8 cellular contexts compared by ENCODE assay signal in the genomic region with DNA sequence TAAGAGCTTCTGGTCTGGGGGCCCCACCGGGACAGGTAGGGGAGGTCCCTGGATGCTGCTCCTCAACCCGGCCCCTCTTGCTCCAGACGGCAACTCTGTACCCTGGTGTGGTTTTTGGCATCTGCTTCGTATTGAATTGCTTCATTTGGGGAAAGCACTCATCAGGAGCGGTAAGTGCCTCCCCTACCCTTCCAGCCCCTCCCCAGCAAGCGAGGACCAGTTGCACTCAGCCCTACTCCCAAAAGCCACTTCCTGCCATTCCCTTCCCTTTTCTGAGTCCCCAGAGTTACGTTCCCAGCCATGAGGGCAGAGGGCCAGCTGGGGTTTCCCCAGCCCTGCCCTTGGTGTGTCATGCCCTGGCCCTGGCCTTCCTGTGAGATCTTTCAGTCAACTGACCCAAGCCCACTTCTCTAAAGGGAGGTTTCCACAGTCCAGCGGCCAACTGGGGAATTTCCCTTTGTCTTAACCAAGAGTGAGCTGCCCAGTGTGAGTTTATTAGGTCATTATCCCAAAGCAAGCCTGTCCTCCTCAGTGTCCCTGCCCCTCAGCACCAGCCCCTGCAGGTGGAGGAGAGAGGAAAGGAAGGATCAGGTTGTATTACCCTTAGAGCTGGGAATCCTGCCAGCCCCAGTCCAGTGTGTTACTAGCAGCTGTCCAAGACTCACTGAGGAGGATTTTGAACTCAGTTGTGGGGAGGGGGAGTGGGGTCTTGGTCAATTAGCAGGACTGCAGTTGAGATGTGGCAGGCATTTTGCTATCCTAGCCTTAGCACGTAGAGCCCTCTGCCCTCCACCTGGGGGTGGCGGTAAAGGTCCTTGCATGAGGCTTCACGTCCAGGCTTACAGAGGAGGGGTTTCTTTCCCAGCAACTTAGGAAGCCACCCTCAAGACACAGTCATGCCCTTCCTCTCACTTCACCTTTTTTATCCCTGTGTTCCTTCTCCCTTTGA. TPM values are rescaled to one million over a fixed set of nuclear protein-coding genes. Genes with fewer than 3 reads are reported as not detected.
DNase-seq lines count a peak whose midpoint lies in the region; ATAC-seq and TF ChIP-seq lines count a peak whose summit lies in the region.

No MANE protein-coding gene starts in this region.

- CTCF ChIA-PET in PC-9 (lab: Charles Lee), result no interaction called here

- peak; percentile 94 for DNase-seq in DMS79 treated with DMSO at 0.1 percent for 48 hours (lab: John Stamatoyannopoulos, UW)
- peak in 1 of 2 experiments; percentile 68 for DNase-seq in PC-9
- peak in 41 of 58 donors; percentile 4 to 69 (median 30) for DNase-seq in anterior cingulate cortex (lab: John Stamatoyannopoulos, UW)
- DNase-seq in right cardiac atrium, result peak; percentile 94 to 95 (median 94)
- DNase-seq in putamen (ENCODE audit: low spot score), result peak; percentile 60

- no peak for TF ChIP-seq CTCF in PC-9 (conservative IDR thresholded peaks at IDR 0.05)

- H3K27me3 ChIP-seq in PC-9 (ENCODE audit: insufficient read depth, low read depth), result no peaks in the 10 kb centered on the region
- H3K27me3 ChIP-seq in right cardiac atrium (ENCODE audit: control insufficient read depth, insufficient read depth), result no peaks in the 10 kb centered on the region

- no peaks in the 10 kb centered on the region for H4K20me1 ChIP-seq in PC-9 (ENCODE audit: insufficient read depth)

- intact Hi-C loops in PC-9 (cut with micrococcal nuclease; ENCODE audit: unreplicated experiment), result loop anchor here (2.0 to 5.0 kb wide), 2 partner anchors 367 to 498 kb away; no protein-coding TSS in a partner anchor
- intact Hi-C loops in right cardiac atrium (cut with DNase I), result no loop called here

- H3K9me2 ChIP-seq in PC-9 (ENCODE audit: insufficient read depth), result no peaks in the 10 kb centered on the region

- no peaks in the 10 kb centered on the region for H3K79me2 ChIP-seq in PC-9 (ENCODE audit: low read depth)

- no peaks in the 10 kb centered on the region for H3K9me3 ChIP-seq in PC-9 (ENCODE audit: insufficient read depth, low read depth)
- H3K9me3 ChIP-seq in right cardiac atrium (ENCODE audit: control insufficient read depth, low read length), result no peaks in the 10 kb centered on the region

- no peak overlapping the region for H3K4me2 ChIP-seq in PC-9

- no peak overlapping the region for H2AFZ ChIP-seq in PC-9

- peak overlapping the region; percentile 29; the same call in 1 of the 2 replicates for H3K27ac ChIP-seq in PC-9
- peak overlapping the region; percentile 34 for H3K27ac ChIP-seq in right cardiac atrium (ENCODE audit: low read length)

- BruUV-seq in PC-9 (replicated peaks; lab: Mats Ljungman, UMichigan), result no TSS peak

- ATAC-seq in HG03439 (IDR thresholded peaks at IDR 0.05; ENCODE audit: unreplicated experiment) (peak; percentile 48), right cardiac atrium (peak; percentile 94 to 97), GM21576 (IDR thresholded peaks at IDR 0.05; ENCODE audit: unreplicated experiment) (no peak), HG02678 (IDR thresholded peaks at IDR 0.05; ENCODE audit: unreplicated experiment) (no peak)

- H3F3A ChIP-seq in PC-9 (ENCODE audit: insufficient read depth, low read depth), result peaks cover 7% of the 10 kb centered on the region; the same call in 1 of the 2 replicates

- no peaks in the 10 kb centered on the region for H3K4me1 ChIP-seq in PC-9 (replicated peaks; ENCODE audit: insufficient read depth)
- H3K4me1 ChIP-seq in right cardiac atrium (ENCODE audit: control insufficient read depth, insufficient read depth, low read length), result peaks cover 8% of the 10 kb centered on the region

- POLR2A ChIA-PET in PC-9 (lab: Charles Lee; ENCODE audit: unreplicated experiment), result interaction anchor here (0.6 kb wide), 1 partner anchor 290 kb away, joined by 6 read pairs; no protein-coding TSS in a partner anchor

- peaks cover 13% of the 10 kb centered on the region; the same call in 1 of the 2 replicates for H3K36me3 ChIP-seq in PC-9 (ENCODE audit: low read depth)

- WGBS in right cardiac atrium, result 35% methylated on average over 11 of the region's 11 CpGs

- H3K4me3 ChIP-seq in PC-9 (no peak overlapping the region), right cardiac atrium (ENCODE audit: low read length) (no peak overlapping the region)

RNA-seq across cellular contexts. Expression of gene TM9SF4, which starts 45.8 kb away (rescaled TPM):
- total RNA-seq in PC-9 (2021) (58.4 and 67.8 TPM in 2 replicates), right cardiac atrium (10 to 100 TPM; 31.4 to 42.5 (median 35.0) TPM)
- polyA plus RNA-seq in right cardiac atrium, result 20.2 TPM

RNA-seq across cellular contexts. Expression of gene PLAGL2, which starts 52.3 kb away (rescaled TPM):
- total RNA-seq in PC-9 (2021), result 17.5 and 23.8 TPM in 2 replicates
- total RNA-seq in right cardiac atrium, result 1 to 10 TPM; 6.3 to 7.8 (median 6.8) TPM
- 4.1 TPM for polyA plus RNA-seq in right cardiac atrium

RNA-seq across cellular contexts. Expression of gene POFUT1, which starts 52.4 kb away (rescaled TPM):
- 38.1 and 51.3 TPM in 2 replicates for total RNA-seq in PC-9 (2021)
- total RNA-seq in right cardiac atrium, result 10 to 100 TPM; 27.3 to 29.3 (median 28.0) TPM
- polyA plus RNA-seq in right cardiac atrium, result 16.6 TPM

Comparison
In these comparisons a context has a peak if more than half of its experiments do, and no peak if none do; other contexts are left out.
1. ATAC-seq: peak in HG03439 (single experiment) and right cardiac atrium (2 of 2); none in GM21576 (single experiment) and HG02678 (single experiment).